22 cellular contexts compared by ENCODE assay signal in the genomic region with DNA sequence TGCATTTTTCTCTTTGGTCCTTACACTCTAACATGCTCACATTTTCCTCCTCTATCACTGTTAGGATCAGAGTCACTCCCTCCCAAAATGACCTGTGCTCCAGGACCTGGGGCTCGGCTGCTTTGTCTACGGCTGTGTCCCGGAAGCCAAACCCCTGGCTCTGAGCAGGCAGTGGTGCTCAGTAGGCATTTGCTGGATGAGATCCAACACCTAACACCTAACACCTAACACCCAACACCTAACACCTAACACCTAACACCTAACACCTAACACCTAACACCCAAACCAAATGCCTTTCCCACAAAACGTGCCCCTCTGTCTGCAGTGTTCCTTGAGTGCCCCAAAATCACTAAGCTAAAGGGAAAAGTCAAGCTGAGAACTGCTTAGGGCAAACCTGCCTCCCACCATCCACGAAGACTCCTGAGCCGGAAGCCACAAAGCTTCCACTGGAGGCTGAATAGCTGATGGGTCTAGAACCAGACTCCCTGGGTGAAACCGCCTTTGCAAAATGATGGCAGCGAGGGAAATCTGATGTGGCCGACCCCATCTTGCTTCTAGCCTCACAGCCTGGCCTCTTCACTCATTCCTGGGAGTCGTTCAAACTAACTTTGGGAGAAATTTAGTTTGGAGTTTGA. TPM values are rescaled to one million over a fixed set of nuclear protein-coding genes. Genes with fewer than 3 reads are reported as not detected.
DNase-seq lines count a peak whose midpoint lies in the region; ATAC-seq, FAIRE-seq and TF ChIP-seq lines count a peak whose summit lies in the region.
"Had no signal": no experiment of that assay in that cellular context is flagged by ENCODE, and none has a peak within 500 bp of the region (broad histone marks: within the 10 kb centered on the region; RNA-seq: fewer than 3 reads in every experiment).

No MANE protein-coding gene starts in this region.

- CTCF ChIA-PET in Panc1 (lab: Charles Lee), result no interaction called here

- no peaks in the 10 kb centered on the region for H3K27me3 ChIP-seq in Panc1 (ENCODE audit: control insufficient read depth, insufficient read depth, low read length)
- H3K27me3 ChIP-seq in neural progenitor cell, result no peaks in the 10 kb centered on the region
- no peaks in the 10 kb centered on the region for H3K27me3 ChIP-seq in small intestine (ENCODE audit: control insufficient read depth in 2 of 2, insufficient read depth in 2 of 2, low read length in 2 of 2)
- no peaks in the 10 kb centered on the region for H3K27me3 ChIP-seq in brain microvascular endothelial cell (replicated peaks)
- H3K27me3 ChIP-seq: cardiac muscle cell, dorsolateral prefrontal cortex, pancreas, right lobe of liver, transverse colon had no signal

- H3K36me3 ChIP-seq in Panc1 (ENCODE audit: control insufficient read depth, insufficient read depth, low read length) (no peaks in the 10 kb centered on the region), neural progenitor cell (no peaks in the 10 kb centered on the region), small intestine (ENCODE audit: control insufficient read depth in 2 of 2, insufficient read depth in 2 of 2, low read length in 2 of 2) (peaks cover 0 to 4% of the 10 kb centered on the region in 2 donors), brain microvascular endothelial cell (replicated peaks) (peaks cover 27% of the 10 kb centered on the region)
- H3K36me3 ChIP-seq: cardiac muscle cell, transverse colon had no signal

- peaks cover 26% of the 10 kb centered on the region for H3F3A ChIP-seq in neural progenitor cell (ENCODE audit: low read depth)

- no peak overlapping the region for H3K27ac ChIP-seq in Panc1 (ENCODE audit: low read length)
- no peak overlapping the region for H3K27ac ChIP-seq in neural progenitor cell
- no peak overlapping the region for H3K27ac ChIP-seq in small intestine (ENCODE audit: low read depth in 1 of 2, low read length in 1 of 2)
- H3K27ac ChIP-seq in brain microvascular endothelial cell, result no peak overlapping the region
- H3K27ac ChIP-seq: cardiac muscle cell, left ventricle myocardium inferior, pancreas, right lobe of liver, transverse colon had no signal

- H3K4me3 Mint-ChIP-seq in endothelial cell (ENCODE audit: unreplicated experiment) (peak overlapping the region; percentile 64), neural progenitor cell (no peak overlapping the region)
- H3K4me3 Mint-ChIP-seq: activated B cell treated with CpG ODN at 0.5 μM for 24 hours, B cell had no signal

- 49 to 56% (median 50%) methylated on average over 10 of the region's 10 CpGs for WGBS in small intestine, 3 donors

- H3K4me3 ChIP-seq in Panc1 (ENCODE audit: low read depth in 2 of 2, low read length in 2 of 2) (no peak overlapping the region), neural progenitor cell (no peak overlapping the region), small intestine (ENCODE audit: low read depth in 1 of 2, low read length in 2 of 2) (no peak overlapping the region), brain microvascular endothelial cell (ENCODE audit: low read depth, low read length) (no peak overlapping the region)
- H3K4me3 ChIP-seq: cardiac muscle cell, dorsolateral prefrontal cortex, left ventricle myocardium inferior, pancreas, right lobe of liver, transverse colon had no signal

- no peak overlapping the region for H3K9ac ChIP-seq in neural progenitor cell

- TF ChIP-seq CTCF in Panc1 (IDR thresholded peaks at IDR 0.05), result no peak
- TF ChIP-seq CTCF in endothelial cell (IDR thresholded peaks at IDR 0.05; ENCODE audit: unreplicated experiment), result no peak
- no peak for TF ChIP-seq CTCF in neural progenitor cell (IDR thresholded peaks at IDR 0.05)
- TF ChIP-seq CTCF in brain microvascular endothelial cell (IDR thresholded peaks at IDR 0.05; ENCODE audit: low read depth, low read length, missing control alignments), result no peak

- H3K27me3 Mint-ChIP-seq in endothelial cell (ENCODE audit: unreplicated experiment), result peaks cover 9% of the 10 kb centered on the region
- H3K27me3 Mint-ChIP-seq in neural progenitor cell (ENCODE audit: insufficient read depth, low read depth), result peaks cover 16% of the 10 kb centered on the region
- H3K27me3 Mint-ChIP-seq: activated B cell treated with CpG ODN at 0.5 μM for 24 hours; B cell; stimulated activated naive B cell treated with anti-CD40 and anti-IgM and Interleukin-4, amounts not matched to agents 10 μg/mL and 1 μg/mL and 100 μg/mL, for 72 hours had no signal

- H3K36me3 Mint-ChIP-seq in endothelial cell (ENCODE audit: low read depth, unreplicated experiment), result peaks cover 28% of the 10 kb centered on the region
- H3K36me3 Mint-ChIP-seq in neural progenitor cell, result peaks cover 15% of the 10 kb centered on the region

- in situ Hi-C loops in Panc1 (cut with HindIII; ENCODE audit: low pct_unique_long_range_greater_than_20kb, low sequenced_read_pairs), result no loop called here
- in situ Hi-C loops in brain microvascular endothelial cell (cut with HindIII; ENCODE audit: low pct_ligation_motif_present, low sequenced_read_pairs), result no loop called here

- H3K4me2 ChIP-seq in neural progenitor cell, result no peak overlapping the region

- no peaks in the 10 kb centered on the region for H4K20me1 ChIP-seq in neural progenitor cell (ENCODE audit: low read depth)

- H2AFZ ChIP-seq in neural progenitor cell (replicated peaks), result peak overlapping the region; percentile 9

- POLR2A ChIA-PET in Panc1 (lab: Charles Lee), result no interaction called here

- FAIRE-seq in small intestine (lab: Jason Lieb, UNC), result no peak
- FAIRE-seq: D721Med, pancreas had no signal

- no peaks in the 10 kb centered on the region for H3K79me2 ChIP-seq in neural progenitor cell (ENCODE audit: low read depth)

- H3K4me1 Mint-ChIP-seq in endothelial cell (ENCODE audit: unreplicated experiment) (no peaks in the 10 kb centered on the region), neural progenitor cell (peaks cover 21% of the 10 kb centered on the region)
- H3K4me1 Mint-ChIP-seq: stimulated activated naive B cell treated with anti-CD40 and anti-IgM and Interleukin-4, amounts not matched to agents 10 μg/mL and 1 μg/mL and 100 μg/mL, for 72 hours had no signal

- intact Hi-C loops in Panc1 (cut with micrococcal nuclease; ENCODE audit: unreplicated experiment), result no loop called here

- H3K9me3 Mint-ChIP-seq in endothelial cell (ENCODE audit: unreplicated experiment) (no peaks in the 10 kb centered on the region), neural progenitor cell (no peaks in the 10 kb centered on the region)
- H3K9me3 Mint-ChIP-seq: activated B cell treated with CpG ODN at 0.5 μM for 24 hours; stimulated activated naive B cell treated with anti-CD40 and anti-IgM and Interleukin-4, amounts not matched to agents 10 μg/mL and 1 μg/mL and 100 μg/mL, for 72 hours had no signal

- no peak overlapping the region for H3K27ac Mint-ChIP-seq in endothelial cell (ENCODE audit: unreplicated experiment)
- peak overlapping the region; percentile 86 for H3K27ac Mint-ChIP-seq in neural progenitor cell
- H3K27ac Mint-ChIP-seq: activated B cell treated with CpG ODN at 0.5 μM for 24 hours; B cell; stimulated activated naive B cell treated with anti-CD40 and anti-IgM and Interleukin-4, amounts not matched to agents 10 μg/mL and 1 μg/mL and 100 μg/mL, for 72 hours had no signal

- 0 out of 2 replicates have a peak, but pooled peaks have one; percentile 50 for ATAC-seq in Panc1
- no peak for ATAC-seq in GM18511 (IDR thresholded peaks at IDR 0.05; ENCODE audit: unreplicated experiment)
- ATAC-seq: pancreas had no signal

- H3K9me3 ChIP-seq in Panc1 (ENCODE audit: control insufficient read depth, insufficient read depth, low read depth, low read length), result no peaks in the 10 kb centered on the region
- no peaks in the 10 kb centered on the region for H3K9me3 ChIP-seq in neural progenitor cell (ENCODE audit: low read depth)
- H3K9me3 ChIP-seq in small intestine (ENCODE audit: control insufficient read depth, low read depth), result no peaks in the 10 kb centered on the region
- H3K9me3 ChIP-seq: left ventricle myocardium inferior, pancreas, right lobe of liver, transverse colon had no signal

- no TSS peak for BruUV-seq in Panc1 (replicated peaks; lab: Mats Ljungman, UMichigan)

- DNase-seq in NK-92 treated with Interleukin-12 subunit alpha and Interleukin-12 subunit beta, amount 100 ng/mL, for 24 hours (lab: John Stamatoyannopoulos, UW), result peak; percentile 22
- no peak for DNase-seq in NK-92 (lab: John Stamatoyannopoulos, UW; ENCODE audit: unreplicated experiment)
- DNase-seq in Panc1 (ENCODE audit: low read depth, low spot score), result no peak
- DNase-seq in endothelial cell (ENCODE audit: low spot score), result no peak
- no peak for DNase-seq in neural progenitor cell (ENCODE audit: low spot score)
- no peak for DNase-seq in small intestine
- no peak for DNase-seq in brain microvascular endothelial cell
- DNase-seq: 8988T; activated B cell treated with CpG ODN at 0.5 μM for 24 hours; activated CD8-positive, alpha-beta memory T cell treated with anti-CD3 and anti-CD28 coated beads for 24 hours; dorsolateral prefrontal cortex; left ventricle myocardium inferior; NCI-H2081; pancreas; right lobe of liver; SIG-M5; stimulated activated naive B cell treated with anti-CD40 and anti-IgM and Interleukin-4, amounts not matched to agents 10 μg/mL and 1 μg/mL and 100 μg/mL, for 72 hours; transverse colon had no signal

- H3K4me1 ChIP-seq in Panc1 (ENCODE audit: control insufficient read depth, insufficient read depth, low read length) (no peaks in the 10 kb centered on the region), neural progenitor cell (no peaks in the 10 kb centered on the region), small intestine (ENCODE audit: control insufficient read depth in 2 of 2, insufficient read depth in 1 of 2, low read depth in 1 of 2, low read length in 1 of 2) (no peaks in the 10 kb centered on the region)
- H3K4me1 ChIP-seq: pancreas, right lobe of liver had no signal

RNA-seq across cellular contexts. Expression of gene HSP90AA1, which starts 29.2 kb away (rescaled TPM):
- 383 TPM for total RNA-seq in Panc1 (2021; ENCODE audit: unreplicated experiment)
- 314 TPM for polyA plus RNA-seq in Panc1 (2012; ENCODE audit: insufficient read length)
- 246 TPM for total RNA-seq in endothelial cell (ENCODE audit: unreplicated experiment)
- total RNA-seq in neural progenitor cell (ENCODE audit: low replicate concordance), result 656 and 746 TPM in 2 replicates
- polyA plus RNA-seq in small intestine, result 100 to 1,000 TPM; 169 to 426 (median 185) TPM
